1 cellular context compared by ENCODE assay signal in the genomic region with DNA sequence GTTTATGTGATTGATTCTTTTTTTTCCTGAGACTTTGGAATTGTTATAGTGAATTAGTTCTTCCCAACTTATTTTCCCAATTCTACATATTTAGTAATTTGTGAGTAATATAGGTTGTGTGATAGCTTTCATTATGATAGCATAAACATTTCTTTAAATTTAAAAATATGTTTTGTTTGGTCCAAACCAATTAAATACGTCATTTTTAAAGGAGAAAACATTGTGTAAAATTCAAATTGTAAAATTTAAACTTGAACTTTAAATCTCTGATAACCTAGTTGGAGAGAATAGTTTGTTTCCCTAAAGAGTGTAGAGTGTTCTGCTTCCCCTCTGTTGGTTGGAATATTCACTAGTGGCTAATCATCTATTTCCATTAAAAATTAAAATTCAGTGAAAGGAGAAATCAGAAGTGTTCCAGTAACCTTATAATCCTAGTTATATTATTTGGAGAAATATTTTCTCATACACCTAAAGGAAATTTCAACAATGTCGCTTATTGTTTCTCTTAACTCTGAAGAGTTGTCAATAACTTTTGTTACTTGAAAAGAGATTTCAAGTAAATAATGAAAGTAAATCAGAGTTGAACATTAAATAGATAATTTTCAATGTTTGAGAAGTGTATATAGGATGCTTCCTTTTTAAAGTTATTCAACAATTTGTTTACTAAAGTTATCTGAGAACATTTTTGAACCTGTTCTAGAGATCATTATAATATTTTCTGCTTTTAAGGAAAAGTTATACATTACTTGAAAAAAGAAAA.
TF ChIP-seq lines count a peak whose summit lies in the region.

No MANE protein-coding gene starts in this region.

TF ChIP-seq in GM12878, 131 proteins besides CTCF, POLR2A, EP300 and RAD21:
- no peak for TF ChIP-seq SUZ12 (IDR thresholded peaks at IDR 0.05; ENCODE audit: unreplicated experiment)
- TF ChIP-seq, protein P1, sequence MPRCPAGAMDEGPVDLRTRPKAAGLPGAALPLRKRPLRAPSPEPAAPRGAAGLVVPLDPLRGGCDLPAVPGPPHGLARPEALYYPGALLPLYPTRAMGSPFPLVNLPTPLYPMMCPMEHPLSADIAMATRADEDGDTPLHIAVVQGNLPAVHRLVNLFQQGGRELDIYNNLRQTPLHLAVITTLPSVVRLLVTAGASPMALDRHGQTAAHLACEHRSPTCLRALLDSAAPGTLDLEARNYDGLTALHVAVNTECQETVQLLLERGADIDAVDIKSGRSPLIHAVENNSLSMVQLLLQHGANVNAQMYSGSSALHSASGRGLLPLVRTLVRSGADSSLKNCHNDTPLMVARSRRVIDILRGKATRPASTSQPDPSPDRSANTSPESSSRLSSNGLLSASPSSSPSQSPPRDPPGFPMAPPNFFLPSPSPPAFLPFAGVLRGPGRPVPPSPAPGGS (IDR thresholded peaks at IDR 0.05; ENCODE audit: borderline replicate concordance, insufficient read depth, low read depth, low read length, poor library complexity, severe bottlenecking): no peak
- TF ChIP-seq, protein P2, sequence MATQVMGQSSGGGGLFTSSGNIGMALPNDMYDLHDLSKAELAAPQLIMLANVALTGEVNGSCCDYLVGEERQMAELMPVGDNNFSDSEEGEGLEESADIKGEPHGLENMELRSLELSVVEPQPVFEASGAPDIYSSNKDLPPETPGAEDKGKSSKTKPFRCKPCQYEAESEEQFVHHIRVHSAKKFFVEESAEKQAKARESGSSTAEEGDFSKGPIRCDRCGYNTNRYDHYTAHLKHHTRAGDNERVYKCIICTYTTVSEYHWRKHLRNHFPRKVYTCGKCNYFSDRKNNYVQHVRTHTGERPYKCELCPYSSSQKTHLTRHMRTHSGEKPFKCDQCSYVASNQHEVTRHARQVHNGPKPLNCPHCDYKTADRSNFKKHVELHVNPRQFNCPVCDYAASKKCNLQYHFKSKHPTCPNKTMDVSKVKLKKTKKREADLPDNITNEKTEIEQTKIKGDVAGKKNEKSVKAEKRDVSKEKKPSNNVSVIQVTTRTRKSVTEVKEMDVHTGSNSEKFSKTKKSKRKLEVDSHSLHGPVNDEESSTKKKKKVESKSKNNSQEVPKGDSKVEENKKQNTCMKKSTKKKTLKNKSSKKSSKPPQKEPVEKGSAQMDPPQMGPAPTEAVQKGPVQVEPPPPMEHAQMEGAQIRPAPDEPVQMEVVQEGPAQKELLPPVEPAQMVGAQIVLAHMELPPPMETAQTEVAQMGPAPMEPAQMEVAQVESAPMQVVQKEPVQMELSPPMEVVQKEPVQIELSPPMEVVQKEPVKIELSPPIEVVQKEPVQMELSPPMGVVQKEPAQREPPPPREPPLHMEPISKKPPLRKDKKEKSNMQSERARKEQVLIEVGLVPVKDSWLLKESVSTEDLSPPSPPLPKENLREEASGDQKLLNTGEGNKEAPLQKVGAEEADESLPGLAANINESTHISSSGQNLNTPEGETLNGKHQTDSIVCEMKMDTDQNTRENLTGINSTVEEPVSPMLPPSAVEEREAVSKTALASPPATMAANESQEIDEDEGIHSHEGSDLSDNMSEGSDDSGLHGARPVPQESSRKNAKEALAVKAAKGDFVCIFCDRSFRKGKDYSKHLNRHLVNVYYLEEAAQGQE (IDR thresholded peaks at IDR 0.05; ENCODE audit: low read depth, low read length): no peak
- TF ChIP-seq RBBP5 (conservative IDR thresholded peaks at IDR 0.05): no peak
- TF ChIP-seq, protein P3, sequence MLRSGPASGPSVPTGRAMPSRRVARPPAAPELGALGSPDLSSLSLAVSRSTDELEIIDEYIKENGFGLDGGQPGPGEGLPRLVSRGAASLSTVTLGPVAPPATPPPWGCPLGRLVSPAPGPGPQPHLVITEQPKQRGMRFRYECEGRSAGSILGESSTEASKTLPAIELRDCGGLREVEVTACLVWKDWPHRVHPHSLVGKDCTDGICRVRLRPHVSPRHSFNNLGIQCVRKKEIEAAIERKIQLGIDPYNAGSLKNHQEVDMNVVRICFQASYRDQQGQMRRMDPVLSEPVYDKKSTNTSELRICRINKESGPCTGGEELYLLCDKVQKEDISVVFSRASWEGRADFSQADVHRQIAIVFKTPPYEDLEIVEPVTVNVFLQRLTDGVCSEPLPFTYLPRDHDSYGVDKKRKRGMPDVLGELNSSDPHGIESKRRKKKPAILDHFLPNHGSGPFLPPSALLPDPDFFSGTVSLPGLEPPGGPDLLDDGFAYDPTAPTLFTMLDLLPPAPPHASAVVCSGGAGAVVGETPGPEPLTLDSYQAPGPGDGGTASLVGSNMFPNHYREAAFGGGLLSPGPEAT (IDR thresholded peaks at IDR 0.05; ENCODE audit: low read depth): no peak
- TF ChIP-seq, protein P4, sequence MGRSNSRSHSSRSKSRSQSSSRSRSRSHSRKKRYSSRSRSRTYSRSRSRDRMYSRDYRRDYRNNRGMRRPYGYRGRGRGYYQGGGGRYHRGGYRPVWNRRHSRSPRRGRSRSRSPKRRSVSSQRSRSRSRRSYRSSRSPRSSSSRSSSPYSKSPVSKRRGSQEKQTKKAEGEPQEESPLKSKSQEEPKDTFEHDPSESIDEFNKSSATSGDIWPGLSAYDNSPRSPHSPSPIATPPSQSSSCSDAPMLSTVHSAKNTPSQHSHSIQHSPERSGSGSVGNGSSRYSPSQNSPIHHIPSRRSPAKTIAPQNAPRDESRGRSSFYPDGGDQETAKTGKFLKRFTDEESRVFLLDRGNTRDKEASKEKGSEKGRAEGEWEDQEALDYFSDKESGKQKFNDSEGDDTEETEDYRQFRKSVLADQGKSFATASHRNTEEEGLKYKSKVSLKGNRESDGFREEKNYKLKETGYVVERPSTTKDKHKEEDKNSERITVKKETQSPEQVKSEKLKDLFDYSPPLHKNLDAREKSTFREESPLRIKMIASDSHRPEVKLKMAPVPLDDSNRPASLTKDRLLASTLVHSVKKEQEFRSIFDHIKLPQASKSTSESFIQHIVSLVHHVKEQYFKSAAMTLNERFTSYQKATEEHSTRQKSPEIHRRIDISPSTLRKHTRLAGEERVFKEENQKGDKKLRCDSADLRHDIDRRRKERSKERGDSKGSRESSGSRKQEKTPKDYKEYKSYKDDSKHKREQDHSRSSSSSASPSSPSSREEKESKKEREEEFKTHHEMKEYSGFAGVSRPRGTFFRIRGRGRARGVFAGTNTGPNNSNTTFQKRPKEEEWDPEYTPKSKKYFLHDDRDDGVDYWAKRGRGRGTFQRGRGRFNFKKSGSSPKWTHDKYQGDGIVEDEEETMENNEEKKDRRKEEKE (IDR thresholded peaks at IDR 0.05): no peak
- TF ChIP-seq GATAD2B (conservative IDR thresholded peaks at IDR 0.05; ENCODE audit: low read depth): no peak
- TF ChIP-seq ZNF622 (IDR thresholded peaks at IDR 0.05): no peak
- TF ChIP-seq BHLHE40 (IDR thresholded peaks at IDR 0.05; ENCODE audit: borderline replicate concordance in 1 of 2, low read depth in 2 of 2, low read length in 1 of 2): no peak
- TF ChIP-seq, protein P5, sequence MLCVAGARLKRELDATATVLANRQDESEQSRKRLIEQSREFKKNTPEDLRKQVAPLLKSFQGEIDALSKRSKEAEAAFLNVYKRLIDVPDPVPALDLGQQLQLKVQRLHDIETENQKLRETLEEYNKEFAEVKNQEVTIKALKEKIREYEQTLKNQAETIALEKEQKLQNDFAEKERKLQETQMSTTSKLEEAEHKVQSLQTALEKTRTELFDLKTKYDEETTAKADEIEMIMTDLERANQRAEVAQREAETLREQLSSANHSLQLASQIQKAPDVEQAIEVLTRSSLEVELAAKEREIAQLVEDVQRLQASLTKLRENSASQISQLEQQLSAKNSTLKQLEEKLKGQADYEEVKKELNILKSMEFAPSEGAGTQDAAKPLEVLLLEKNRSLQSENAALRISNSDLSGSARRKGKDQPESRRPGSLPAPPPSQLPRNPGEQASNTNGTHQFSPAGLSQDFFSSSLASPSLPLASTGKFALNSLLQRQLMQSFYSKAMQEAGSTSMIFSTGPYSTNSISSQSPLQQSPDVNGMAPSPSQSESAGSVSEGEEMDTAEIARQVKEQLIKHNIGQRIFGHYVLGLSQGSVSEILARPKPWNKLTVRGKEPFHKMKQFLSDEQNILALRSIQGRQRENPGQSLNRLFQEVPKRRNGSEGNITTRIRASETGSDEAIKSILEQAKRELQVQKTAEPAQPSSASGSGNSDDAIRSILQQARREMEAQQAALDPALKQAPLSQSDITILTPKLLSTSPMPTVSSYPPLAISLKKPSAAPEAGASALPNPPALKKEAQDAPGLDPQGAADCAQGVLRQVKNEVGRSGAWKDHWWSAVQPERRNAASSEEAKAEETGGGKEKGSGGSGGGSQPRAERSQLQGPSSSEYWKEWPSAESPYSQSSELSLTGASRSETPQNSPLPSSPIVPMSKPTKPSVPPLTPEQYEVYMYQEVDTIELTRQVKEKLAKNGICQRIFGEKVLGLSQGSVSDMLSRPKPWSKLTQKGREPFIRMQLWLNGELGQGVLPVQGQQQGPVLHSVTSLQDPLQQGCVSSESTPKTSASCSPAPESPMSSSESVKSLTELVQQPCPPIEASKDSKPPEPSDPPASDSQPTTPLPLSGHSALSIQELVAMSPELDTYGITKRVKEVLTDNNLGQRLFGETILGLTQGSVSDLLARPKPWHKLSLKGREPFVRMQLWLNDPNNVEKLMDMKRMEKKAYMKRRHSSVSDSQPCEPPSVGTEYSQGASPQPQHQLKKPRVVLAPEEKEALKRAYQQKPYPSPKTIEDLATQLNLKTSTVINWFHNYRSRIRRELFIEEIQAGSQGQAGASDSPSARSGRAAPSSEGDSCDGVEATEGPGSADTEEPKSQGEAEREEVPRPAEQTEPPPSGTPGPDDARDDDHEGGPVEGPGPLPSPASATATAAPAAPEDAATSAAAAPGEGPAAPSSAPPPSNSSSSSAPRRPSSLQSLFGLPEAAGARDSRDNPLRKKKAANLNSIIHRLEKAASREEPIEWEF (IDR thresholded peaks at IDR 0.05; ENCODE audit: insufficient replicate concordance, low read depth, low read length): no peak
- TF ChIP-seq ZBED1 (IDR thresholded peaks at IDR 0.05; ENCODE audit: borderline replicate concordance): no peak
- no peak for TF ChIP-seq CEBPB (IDR thresholded peaks at IDR 0.05; ENCODE audit: borderline replicate concordance in 1 of 2, low read depth in 2 of 2, low read length in 2 of 2)
- TF ChIP-seq SPI1 (IDR thresholded peaks at IDR 0.05; ENCODE audit: borderline replicate concordance, insufficient read depth, low read depth, low read length): no peak
- no peak for TF ChIP-seq ZNF207 (IDR thresholded peaks at IDR 0.05; ENCODE audit: borderline replicate concordance)
- no peak for TF ChIP-seq ZNF274 (IDR thresholded peaks at IDR 0.05; ENCODE audit: insufficient read depth, insufficient read length)
- TF ChIP-seq, protein P6, sequence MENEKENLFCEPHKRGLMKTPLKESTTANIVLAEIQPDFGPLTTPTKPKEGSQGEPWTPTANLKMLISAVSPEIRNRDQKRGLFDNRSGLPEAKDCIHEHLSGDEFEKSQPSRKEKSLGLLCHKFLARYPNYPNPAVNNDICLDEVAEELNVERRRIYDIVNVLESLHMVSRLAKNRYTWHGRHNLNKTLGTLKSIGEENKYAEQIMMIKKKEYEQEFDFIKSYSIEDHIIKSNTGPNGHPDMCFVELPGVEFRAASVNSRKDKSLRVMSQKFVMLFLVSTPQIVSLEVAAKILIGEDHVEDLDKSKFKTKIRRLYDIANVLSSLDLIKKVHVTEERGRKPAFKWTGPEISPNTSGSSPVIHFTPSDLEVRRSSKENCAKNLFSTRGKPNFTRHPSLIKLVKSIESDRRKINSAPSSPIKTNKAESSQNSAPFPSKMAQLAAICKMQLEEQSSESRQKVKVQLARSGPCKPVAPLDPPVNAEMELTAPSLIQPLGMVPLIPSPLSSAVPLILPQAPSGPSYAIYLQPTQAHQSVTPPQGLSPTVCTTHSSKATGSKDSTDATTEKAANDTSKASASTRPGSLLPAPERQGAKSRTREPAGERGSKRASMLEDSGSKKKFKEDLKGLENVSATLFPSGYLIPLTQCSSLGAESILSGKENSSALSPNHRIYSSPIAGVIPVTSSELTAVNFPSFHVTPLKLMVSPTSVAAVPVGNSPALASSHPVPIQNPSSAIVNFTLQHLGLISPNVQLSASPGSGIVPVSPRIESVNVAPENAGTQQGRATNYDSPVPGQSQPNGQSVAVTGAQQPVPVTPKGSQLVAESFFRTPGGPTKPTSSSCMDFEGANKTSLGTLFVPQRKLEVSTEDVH (IDR thresholded peaks at IDR 0.05; ENCODE audit: low read depth, partially characterized antibody): no peak
- no peak for TF ChIP-seq BCL11A (IDR thresholded peaks at IDR 0.05; ENCODE audit: low read depth, low read length)
